In genomic region chr19:48290923-48291700, GRCh38 we compare ENCODE assay signal across 8 cellular contexts. TPM values are rescaled to one million over a fixed set of nuclear protein-coding genes. Genes with fewer than 3 reads are reported as not detected.
DNase-seq lines count a peak whose midpoint lies in the region; ATAC-seq and TF ChIP-seq lines count a peak whose summit lies in the region.

No MANE protein-coding gene starts in this region.

- H3K36me3 ChIP-seq in DOHH2 (ENCODE audit: control insufficient read depth, low read length) (no peaks in the 10 kb centered on the region), cardiac muscle cell (peaks cover 7% of the 10 kb centered on the region), transverse colon (no peaks in the 10 kb centered on the region)

- H3K4me3 ChIP-seq in DOHH2 (ENCODE audit: low read length) (peak overlapping the region; percentile 70), LNCaP clone FGC (ENCODE audit: low read depth, low read length) (peak overlapping the region; percentile 29), cardiac muscle cell (peak overlapping the region; percentile 26), transverse colon (peak overlapping the region in 3 of 4 donors; percentile 22 to 40 (median 34))

- no peaks in the 10 kb centered on the region for H3K9me3 ChIP-seq in DOHH2 (ENCODE audit: control insufficient read depth, insufficient read depth, low read length)
- no peaks in the 10 kb centered on the region for H3K9me3 ChIP-seq in cardiac muscle cell (ENCODE audit: low read depth)
- peaks cover 0 to 5% of the 10 kb centered on the region in 2 donors for H3K9me3 ChIP-seq in transverse colon

- TF ChIP-seq POLR2A in transverse colon (IDR thresholded peaks at IDR 0.05): no peak

- no peak overlapping the region for H3K27ac Mint-ChIP-seq in activated naive CD8-positive, alpha-beta T cell treated with anti-CD3 and anti-CD28 coated beads, Interleukin-2, amount 10 ng/mL, durations not matched to agents 7 days and 5 days
- peak overlapping the region; percentile 77 for H3K27ac Mint-ChIP-seq in osteocyte (ENCODE audit: unreplicated experiment)

- no peaks in the 10 kb centered on the region for H4K20me1 ChIP-seq in DOHH2 (ENCODE audit: control insufficient read depth, insufficient read depth, low read depth, low read length)

- peaks cover 13% of the 10 kb centered on the region for H3K27me3 Mint-ChIP-seq in activated naive CD8-positive, alpha-beta T cell treated with anti-CD3 and anti-CD28 coated beads, Interleukin-2, amount 10 ng/mL, durations not matched to agents 7 days and 5 days
- H3K27me3 Mint-ChIP-seq in osteocyte (ENCODE audit: unreplicated experiment): no peaks in the 10 kb centered on the region

- peaks cover 11% of the 10 kb centered on the region for H3K27me3 ChIP-seq in DOHH2 (ENCODE audit: control insufficient read depth, low read length)
- no peaks in the 10 kb centered on the region for H3K27me3 ChIP-seq in cardiac muscle cell
- peaks cover 25% of the 10 kb centered on the region for H3K27me3 ChIP-seq in transverse colon

- POLR2A ChIA-PET in activated naive CD8-positive, alpha-beta T cell treated with anti-CD3 and anti-CD28 coated beads, Interleukin-2, amount 10 ng/mL, durations not matched to agents 7 days and 5 days (lab: Charles Lee): interaction anchor here (1.3 kb wide), 1 partner anchor 25 kb away, joined by 9 read pairs; no protein-coding TSS in a partner anchor

- intact Hi-C loops in transverse colon (cut with DNase I; ENCODE audit: low total_unique reads): no loop called here

- ATAC-seq in activated naive CD8-positive, alpha-beta T cell treated with anti-CD3 and anti-CD28 coated beads, Interleukin-2, amount 10 ng/mL, durations not matched to agents 7 days and 5 days (ENCODE audit: low read depth): peak; percentile 63
- no peak for ATAC-seq in HG02981 (IDR thresholded peaks at IDR 0.05; ENCODE audit: unreplicated experiment)

- DNase-seq in LNCaP clone FGC (ENCODE audit: low read depth) (peak; percentile 4), SW 1271 (lab: John Stamatoyannopoulos, UW) (peak; percentile 18 to 49), cardiac muscle cell (ENCODE audit: low read depth in 1 of 2, low spot score in 1 of 2) (peak; percentile 83 to 89), osteocyte (ENCODE audit: extremely low spot score, unreplicated experiment) (peak; percentile 94), transverse colon (peak; percentile 75)
- peak; percentile 78 for DNase-seq in activated naive CD8-positive, alpha-beta T cell treated with anti-CD3 and anti-CD28 coated beads, Interleukin-2, amount 10 ng/mL, durations not matched to agents 7 days and 5 days

- H3K4me1 Mint-ChIP-seq in activated naive CD8-positive, alpha-beta T cell treated with anti-CD3 and anti-CD28 coated beads, Interleukin-2, amount 10 ng/mL, durations not matched to agents 7 days and 5 days: peaks cover 1% of the 10 kb centered on the region
- H3K4me1 Mint-ChIP-seq in osteocyte (ENCODE audit: unreplicated experiment): peaks cover 10% of the 10 kb centered on the region

- no peaks in the 10 kb centered on the region for H3F3A ChIP-seq in DOHH2 (ENCODE audit: control insufficient read depth, insufficient read depth)

- in situ Hi-C loops in transverse colon (cut with MboI; ENCODE audit: low pct_ligation_motif_present in 1 of 4, low pct_unique_long_range_greater_than_20kb in 1 of 4, low sequenced_read_pairs in 3 of 4): loop anchor here in 2 of 4 donors (25.0 kb wide), 1 partner anchor 329 kb away; no protein-coding TSS in a partner anchor

- no peak for TF ChIP-seq EP300 in transverse colon (IDR thresholded peaks at IDR 0.05; ENCODE audit: low read depth)

- H3K36me3 Mint-ChIP-seq in activated naive CD8-positive, alpha-beta T cell treated with anti-CD3 and anti-CD28 coated beads, Interleukin-2, amount 10 ng/mL, durations not matched to agents 7 days and 5 days: peaks cover 6% of the 10 kb centered on the region
- H3K36me3 Mint-ChIP-seq in osteocyte (ENCODE audit: unreplicated experiment): peaks cover 8% of the 10 kb centered on the region

- H3K4me3 Mint-ChIP-seq in activated naive CD8-positive, alpha-beta T cell treated with anti-CD3 and anti-CD28 coated beads, Interleukin-2, amount 10 ng/mL, durations not matched to agents 7 days and 5 days: peak overlapping the region; percentile 81
- H3K4me3 Mint-ChIP-seq in osteocyte (ENCODE audit: unreplicated experiment): peak overlapping the region; percentile 76

- H3K27ac ChIP-seq in DOHH2 (ENCODE audit: low read depth, low read length): no peak overlapping the region
- H3K27ac ChIP-seq in cardiac muscle cell: no peak overlapping the region
- no peak overlapping the region for H3K27ac ChIP-seq in transverse colon

- H3K4me1 ChIP-seq in DOHH2 (ENCODE audit: control insufficient read depth, low read length) (peaks cover 5% of the 10 kb centered on the region), cardiac muscle cell (ENCODE audit: low read depth) (no peaks in the 10 kb centered on the region), transverse colon (peaks cover 4 to 9% (median 8%) of the 10 kb centered on the region in 4 donors)

- H3K9me2 ChIP-seq in DOHH2 (replicated peaks; ENCODE audit: control insufficient read depth, low read length): no peaks in the 10 kb centered on the region

- H3K4me2 ChIP-seq in DOHH2 (ENCODE audit: low read length): peak overlapping the region; percentile 90

- no peaks in the 10 kb centered on the region for H3K79me2 ChIP-seq in DOHH2 (ENCODE audit: control insufficient read depth, low read length)

- 6% methylated on average over 37 of the region's 46 CpGs; no CpG with 5 or more reads in 1 of the 2 donors for WGBS in transverse colon (ENCODE audit: low coverage in 1 of 2), 2 donors

- TF ChIP-seq CTCF in DOHH2 (IDR thresholded peaks at IDR 0.05; ENCODE audit: low read depth, low read length, poor library complexity, severe bottlenecking) (peak; percentile 97), LNCaP clone FGC (IDR thresholded peaks at IDR 0.05; ENCODE audit: control insufficient read depth, extremely low read depth, insufficient read depth) (peak; percentile 76), cardiac muscle cell (IDR thresholded peaks at IDR 0.05; ENCODE audit: low read depth, low read length) (peak; percentile 97), osteocyte (IDR thresholded peaks at IDR 0.05) (peak; percentile 97), transverse colon (IDR thresholded peaks at IDR 0.05) (peak; percentile 93 to 99 (median 98))

- H3K9me3 Mint-ChIP-seq in activated naive CD8-positive, alpha-beta T cell treated with anti-CD3 and anti-CD28 coated beads, Interleukin-2, amount 10 ng/mL, durations not matched to agents 7 days and 5 days: no peaks in the 10 kb centered on the region
- peaks cover 9% of the 10 kb centered on the region for H3K9me3 Mint-ChIP-seq in osteocyte (ENCODE audit: unreplicated experiment)

RNA-seq across cellular contexts. Expression of gene ZNF114, which starts 21.2 kb away (rescaled TPM):
- total RNA-seq in activated naive CD8-positive, alpha-beta T cell treated with anti-CD3 and anti-CD28 coated beads, Interleukin-2, amount 10 ng/mL, durations not matched to agents 7 days and 5 days: under 1 TPM in 1 of 2 experiments, not detected in 1; 0.39 TPM
- total RNA-seq in cardiac muscle cell (4.0 and 5.9 TPM in 2 replicates), osteocyte (0.97 and 0.99 TPM in 2 replicates), transverse colon (not detected)
- 4.9 and 6.2 TPM in 2 replicates for polyA plus RNA-seq in cardiac muscle cell

RNA-seq across cellular contexts. Expression of gene EMP3, which starts 34.2 kb away (rescaled TPM):
- total RNA-seq in activated naive CD8-positive, alpha-beta T cell treated with anti-CD3 and anti-CD28 coated beads, Interleukin-2, amount 10 ng/mL, durations not matched to agents 7 days and 5 days: 100 to 1,000 TPM; 285 to 303 TPM
- total RNA-seq in cardiac muscle cell: 32.5 and 39.8 TPM in 2 replicates
- 148 and 160 TPM in 2 replicates for polyA plus RNA-seq in cardiac muscle cell
- total RNA-seq in osteocyte: 201 and 212 TPM in 2 replicates
- 10 to 100 TPM in 3 of 4 donors, 1 to 10 TPM in 1; 5.2 to 14.3 (median 12.0) TPM for total RNA-seq in transverse colon

RNA-seq across cellular contexts. Expression of gene CARD8, which starts 35.4 kb away (rescaled TPM):
- total RNA-seq in activated naive CD8-positive, alpha-beta T cell treated with anti-CD3 and anti-CD28 coated beads, Interleukin-2, amount 10 ng/mL, durations not matched to agents 7 days and 5 days: 100 to 1,000 TPM; 249 to 255 TPM
- total RNA-seq in cardiac muscle cell (27.3 and 57.6 TPM in 2 replicates), osteocyte (36.4 and 38.0 TPM in 2 replicates), transverse colon (10 to 100 TPM; 13.1 to 48.4 (median 29.4) TPM)
- 19.1 and 30.4 TPM in 2 replicates for polyA plus RNA-seq in cardiac muscle cell

Comparison
In these comparisons a context has a peak if more than half of its experiments do, and no peak if none do; other contexts are left out.
1. DNase-seq: peak in every context shown above with its lines; median percentile 94 in osteocyte; 86 in cardiac muscle cell; 78 in activated naive CD8-positive, alpha-beta T cell treated with anti-CD3 and anti-CD28 coated beads, Interleukin-2, amount 10 ng/mL, durations not matched to agents 7 days and 5 days; 75 in transverse colon; 34 in SW 1271; 4 in LNCaP clone FGC.